21 cellular contexts compared by ENCODE assay signal in genomic region chr3:148297013-148297412, GRCh38.
"Had no signal": no experiment of that assay in that cellular context is flagged by ENCODE, and none has a peak within 500 bp of the region (broad histone marks: within the 10 kb centered on the region; RNA-seq: fewer than 3 reads in every experiment).

No MANE protein-coding gene starts in this region.

- H3K27me3 Mint-ChIP-seq: naive thymus-derived CD4-positive, alpha-beta T cell had no signal

- FAIRE-seq: endothelial cell of umbilical vein, islet of Langerhans, keratinocyte had no signal

- ATAC-seq: foreskin keratinocyte; gastrocnemius medialis; heart right ventricle; left cardiac atrium; left lung; left ventricle myocardium superior; lower lobe of right lung; naive thymus-derived CD4-positive, alpha-beta T cell; natural killer cell had no signal

- DNase-seq: dermis blood vessel endothelial cell; dorsolateral prefrontal cortex; effector CD4-positive, alpha-beta T cell; effector memory CD4-positive, alpha-beta T cell; foreskin keratinocyte; gastrocnemius medialis; glutamatergic neuron; head of caudate nucleus; heart right ventricle; hippocampal formation; left cardiac atrium; left lung; left ventricle myocardium superior; lower lobe of right lung; mesendoderm; midbrain; naive thymus-derived CD4-positive, alpha-beta T cell; natural killer cell had no signal

- H3K36me3 Mint-ChIP-seq: natural killer cell had no signal

- H3K4me3 Mint-ChIP-seq: natural killer cell had no signal

- H3K27ac Mint-ChIP-seq: natural killer cell had no signal

- H3K4me1 Mint-ChIP-seq: natural killer cell had no signal
